ENCODE assay signal across 3 cellular contexts in genomic region chr9:85501474-85501873, GRCh38.
"Had no signal": no experiment of that assay in that cellular context is flagged by ENCODE, and none has a peak within 500 bp of the region (broad histone marks: within the 10 kb centered on the region; RNA-seq: fewer than 3 reads in every experiment).

No MANE protein-coding gene starts in this region.

- DNase-seq: GDM1, GF-D8 had no signal

- H3K4me3 ChIP-seq: GM12878 had no signal
